ENCODE assay signal across 20 cellular contexts in the genomic region with DNA sequence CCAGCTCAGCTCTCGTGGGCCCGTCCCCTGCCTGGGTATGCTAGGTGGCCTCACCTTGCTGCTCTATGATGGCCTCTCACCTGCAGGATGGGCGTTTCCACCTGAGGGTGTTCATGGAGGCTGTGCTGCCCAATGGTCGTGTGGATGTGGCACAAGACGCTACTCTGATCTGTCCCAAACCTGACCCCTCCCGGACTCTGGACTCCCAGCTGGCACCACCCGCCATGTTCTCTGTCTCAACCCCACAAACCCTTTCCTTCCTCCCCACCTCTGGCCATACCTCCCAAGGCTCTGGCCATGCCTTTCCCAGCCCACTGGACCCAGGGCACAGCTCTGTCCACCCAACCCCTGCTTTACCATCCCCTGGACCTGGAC. TPM values are rescaled to one million over a fixed set of nuclear protein-coding genes. Genes with fewer than 3 reads are reported as not detected.
"Had no signal": no experiment of that assay in that cellular context is flagged by ENCODE, and none has a peak within 500 bp of the region (broad histone marks: within the 10 kb centered on the region; RNA-seq: fewer than 3 reads in every experiment).

No MANE protein-coding gene starts in this region.

- ATAC-seq: body of pancreas; left lobe of liver; psoas muscle; right cardiac atrium; stimulated activated memory B cell treated with anti-CD40 and anti-IgM and Interleukin-4, amounts not matched to agents 10 μg/mL and 1 μg/mL and 100 μg/mL, for 72 hours had no signal

- DNase-seq: activated CD4-positive, alpha-beta T cell treated with anti-CD3 and anti-CD28 coated beads for 4 hours; endodermal cell; foreskin keratinocyte; midbrain; stimulated activated CD4-positive, alpha-beta T cell treated with anti-CD3 and anti-CD28 coated beads, Interleukin-4, amount 100 ng/mL, for 24 hours; uterus had no signal

- H3K27ac ChIP-seq: body of pancreas, foreskin keratinocyte, SJSA1, uterus had no signal

- H3K9me3 Mint-ChIP-seq: nephron; stimulated activated memory B cell treated with anti-CD40 and anti-IgM and Interleukin-4, amounts not matched to agents 10 μg/mL and 1 μg/mL and 100 μg/mL, for 72 hours; T-helper 1 cell treated with Interleukin-12 subunit alpha and Interleukin-12 subunit beta and Interleukin-4 antibody, amounts not matched to agents 30 μg/mL and 1 μg/mL, for 36 hours had no signal

- H3K4me1 Mint-ChIP-seq: stimulated activated memory B cell treated with anti-CD40 and anti-IgM and Interleukin-4, amounts not matched to agents 10 μg/mL and 1 μg/mL and 100 μg/mL, for 72 hours had no signal

- H3K27me3 Mint-ChIP-seq: activated naive CD8-positive, alpha-beta T cell had no signal

- H3K4me1 ChIP-seq: body of pancreas, foreskin keratinocyte, uterus had no signal

- H3K4me3 ChIP-seq: body of pancreas, psoas muscle, SJSA1, smooth muscle cell, uterus had no signal

- H3K36me3 Mint-ChIP-seq: activated naive CD8-positive, alpha-beta T cell; stimulated activated memory B cell treated with anti-CD40 and anti-IgM and Interleukin-4, amounts not matched to agents 10 μg/mL and 1 μg/mL and 100 μg/mL, for 72 hours had no signal

- H3K4me3 Mint-ChIP-seq: activated naive CD8-positive, alpha-beta T cell; endodermal cell; nephron; stimulated activated memory B cell treated with anti-CD40 and anti-IgM and Interleukin-4, amounts not matched to agents 10 μg/mL and 1 μg/mL and 100 μg/mL, for 72 hours; T-helper 1 cell treated with Interleukin-12 subunit alpha and Interleukin-12 subunit beta and Interleukin-4 antibody, amounts not matched to agents 30 μg/mL and 1 μg/mL, for 36 hours had no signal

- H3K27me3 ChIP-seq: body of pancreas, SJSA1, uterus had no signal

- H3K27ac Mint-ChIP-seq: activated naive CD8-positive, alpha-beta T cell; endodermal cell; stimulated activated memory B cell treated with anti-CD40 and anti-IgM and Interleukin-4, amounts not matched to agents 10 μg/mL and 1 μg/mL and 100 μg/mL, for 72 hours; T-helper 1 cell treated with Interleukin-12 subunit alpha and Interleukin-12 subunit beta and Interleukin-4 antibody, amounts not matched to agents 30 μg/mL and 1 μg/mL, for 36 hours had no signal

- H3K9me3 ChIP-seq: body of pancreas, psoas muscle, uterus had no signal

- H3K36me3 ChIP-seq: SJSA1, uterus had no signal

RNA-seq across cellular contexts. Expression of a gene that starts 2.1 kb away (rescaled TPM):
- total RNA-seq: activated CD8-positive, alpha-beta memory T cell treated with anti-CD3 and anti-CD28 coated beads for 36 hours; body of pancreas; endodermal cell; epithelial cell of proximal tubule; fibroblast of lung; foreskin keratinocyte; left lobe of liver; lung microvascular endothelial cell; right cardiac atrium; SJSA1; uterus had no signal

RNA-seq across cellular contexts. Expression of a gene that starts 13.7 kb away (rescaled TPM):
- total RNA-seq: epithelial cell of proximal tubule, foreskin keratinocyte, SJSA1 had no signal
